Comparison of ENCODE assay signal across 31 cellular contexts in the genomic region with DNA sequence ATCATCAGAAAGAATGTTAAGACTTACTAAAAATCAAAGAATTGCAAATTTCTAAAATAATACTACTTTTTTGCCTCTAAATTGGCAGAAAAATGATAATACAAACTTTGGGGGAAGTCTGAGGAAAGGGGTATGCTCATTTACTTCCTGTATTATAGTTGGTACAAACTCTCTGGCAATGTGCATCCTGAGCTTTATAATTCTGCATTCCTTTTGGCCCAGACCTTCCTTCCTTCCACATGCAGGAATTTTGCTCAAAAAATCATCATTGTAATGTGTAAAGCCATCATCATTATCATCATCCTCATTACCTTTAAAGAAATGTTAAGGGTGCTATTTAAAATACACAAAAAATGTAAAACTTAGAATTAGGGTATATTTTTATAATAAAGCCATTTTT.
"Had no signal": no experiment of that assay in that cellular context is flagged by ENCODE, and none has a peak within 500 bp of the region (broad histone marks: within the 10 kb centered on the region; RNA-seq: fewer than 3 reads in every experiment).

No MANE protein-coding gene starts in this region.

- ATAC-seq: activated CD4-positive, alpha-beta T cell treated with anti-CD3 and anti-CD28 coated beads for 36 hours; activated CD8-positive, alpha-beta memory T cell treated with anti-CD3 and anti-CD28 coated beads, Interleukin-2, amount 10 ng/mL, durations not matched to agents 7 days and 5 days; activated CD8-positive, alpha-beta T cell treated with anti-CD3 and anti-CD28 coated beads, Interleukin-2, amount 10 ng/mL, durations not matched to agents 7 days and 5 days; activated naive CD4-positive, alpha-beta T cell treated with anti-CD3 and anti-CD28 coated beads, Interleukin-2, amount 50 U/mL, for 72 hours; activated T-cell treated with anti-CD3 and anti-CD28 coated beads, Interleukin-2, amount 50 U/mL, for 72 hours; esophagus mucosa; heart right ventricle; T-helper 17 cell had no signal

- H3K4me3 ChIP-seq: coronary artery, heart right ventricle had no signal

- DNase-seq: activated CD4-positive, alpha-beta memory T cell treated with anti-CD3 and anti-CD28 coated beads for 36 hours; activated CD4-positive, alpha-beta T cell treated with anti-CD3 and anti-CD28 coated beads for 36 hours; activated CD4-positive, alpha-beta T cell treated with anti-CD3 and anti-CD28 coated beads, Interleukin-2, amount 10 ng/mL, durations not matched to agents 24 days and 14 days; activated CD4-positive, CD25-positive, alpha-beta regulatory T cell; activated CD4-positive, CD25-positive, alpha-beta regulatory T cell treated with anti-CD3 and anti-CD28 coated beads, Interleukin-2, amount 50 U/mL, for 72 hours; activated CD8-positive, alpha-beta memory T cell treated with anti-CD3 and anti-CD28 coated beads, Interleukin-2, amount 10 ng/mL, durations not matched to agents 7 days and 5 days; activated CD8-positive, alpha-beta memory T cell treated with anti-CD3 and anti-CD28 coated beads, Interleukin-2, amount 50 U/mL, for 48 hours; activated CD8-positive, alpha-beta T cell treated with anti-CD3 and anti-CD28 coated beads, Interleukin-2, amount 10 ng/mL, durations not matched to agents 7 days and 5 days; activated gamma-delta T cell; activated naive CD4-positive, alpha-beta T cell; activated naive CD4-positive, alpha-beta T cell treated with anti-CD3 and anti-CD28 coated beads, Interleukin-2, amount 10 ng/mL, durations not matched to agents 7 days and 5 days; activated naive CD8-positive, alpha-beta T cell treated with anti-CD3 and anti-CD28 coated beads, Interleukin-2, amount 10 ng/mL, durations not matched to agents 7 days and 5 days; activated T-cell treated with anti-CD3 and anti-CD28 coated beads for 4 hours; activated T-cell treated with anti-CD3 and anti-CD28 coated beads, Interleukin-2, amount 50 U/mL, for 24 hours; activated T-cell treated with anti-CD3 and anti-CD28 coated beads, Interleukin-2, amount 50 U/mL, for 72 hours; amniotic stem cell; anterior cingulate cortex; brain microvascular endothelial cell; effector CD8-positive, alpha-beta T cell; foreskin fibroblast; heart right ventricle; T-helper 1 cell; T-helper 17 cell; T1000 had no signal

- H3K36me3 ChIP-seq: brain microvascular endothelial cell, heart right ventricle had no signal

- H3K27me3 ChIP-seq: brain microvascular endothelial cell, heart right ventricle had no signal

- FAIRE-seq: astrocyte, bronchial epithelial cell, endometrium, frontal cortex had no signal

- H3K9me3 ChIP-seq: heart right ventricle had no signal

- H3K27ac ChIP-seq: brain microvascular endothelial cell, coronary artery, heart right ventricle had no signal
